In the genomic region with DNA sequence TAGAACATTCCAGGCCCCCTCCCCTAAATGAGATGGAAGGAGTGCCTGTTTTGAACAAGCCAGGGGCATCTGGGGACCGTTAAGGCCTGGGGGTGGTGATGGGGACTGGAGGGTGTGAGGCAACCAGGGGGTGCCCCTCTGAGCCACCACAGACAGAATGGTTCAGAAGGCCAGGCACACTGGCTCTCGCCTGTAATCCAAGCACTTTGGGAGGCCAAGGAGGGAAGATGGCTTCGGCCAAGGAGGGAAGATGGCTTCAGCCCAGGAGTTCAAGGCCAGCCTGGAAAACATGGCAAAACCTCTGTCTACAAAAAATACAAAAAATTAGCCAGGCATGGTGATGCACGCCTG, we compare ENCODE assay signal across 9 cellular contexts. TPM values are rescaled to one million over a fixed set of nuclear protein-coding genes. Genes with fewer than 3 reads are reported as not detected.
DNase-seq lines count a peak whose midpoint lies in the region; ATAC-seq and TF ChIP-seq lines count a peak whose summit lies in the region.
"Had no signal": no experiment of that assay in that cellular context is flagged by ENCODE, and none has a peak within 500 bp of the region (broad histone marks: within the 10 kb centered on the region; RNA-seq: fewer than 3 reads in every experiment).

No MANE protein-coding gene starts in this region.

- H3K4me1 ChIP-seq in HCT116 (ENCODE audit: control insufficient read depth in 1 of 2, insufficient read depth in 2 of 2, low read length in 2 of 2) (peaks cover 42 to 70% of the 10 kb centered on the region in 2 experiments), adipocyte (ENCODE audit: control insufficient read depth, insufficient read depth, low read length) (peaks cover 38% of the 10 kb centered on the region), stomach (peaks cover 36 to 69% (median 59%) of the 10 kb centered on the region in 4 donors)

- H2AFZ ChIP-seq in HCT116 (ENCODE audit: low read depth, low read length, poor library complexity, severe bottlenecking) = no peak overlapping the region

- peak overlapping the region; percentile 95 for H3K4me2 ChIP-seq in HCT116 (ENCODE audit: low read length)

- H3K36me3 ChIP-seq in HCT116 (ENCODE audit: control insufficient read depth in 1 of 2, insufficient read depth in 2 of 2, low read length in 2 of 2) = peaks cover 2 to 17% of the 10 kb centered on the region in 2 experiments; a peak in 1 of 4 replicates
- H3K36me3 ChIP-seq in adipocyte (ENCODE audit: control insufficient read depth, insufficient read depth, low read length, severe bottlenecking) = no peaks in the 10 kb centered on the region
- no peaks in the 10 kb centered on the region for H3K36me3 ChIP-seq in stomach
- H3K36me3 ChIP-seq: sigmoid colon had no signal

- no TSS peak for BruUV-seq in HCT116 (replicated peaks; lab: Mats Ljungman, UMichigan)

- H3K27ac ChIP-seq in HCT116 (ENCODE audit: low read depth, low read length) (peak overlapping the region; percentile 95), stomach (peak overlapping the region in 4 of 5 donors; percentile 60 to 84 (median 80))

- H3K79me2 ChIP-seq in HCT116 (ENCODE audit: insufficient read depth, low read length) = peaks cover 92% of the 10 kb centered on the region

- TF ChIP-seq RAD21 in HCT116 (IDR thresholded peaks at IDR 0.05; ENCODE audit: low read depth) = no peak

- H4K20me1 ChIP-seq in HCT116 (ENCODE audit: insufficient read depth) = no peaks in the 10 kb centered on the region; the same call in 1 of the 2 replicates

- peak overlapping the region; percentile 65 to 73 for H3K4me3 ChIP-seq in HCT116 (replicated peaks in 1 of 2; ENCODE audit: low read depth in 1 of 2, low read length in 2 of 2)
- peak overlapping the region; percentile 89 for H3K4me3 ChIP-seq in adipocyte (ENCODE audit: low read length)
- peak overlapping the region in 1 of 4 donors; percentile 65 for H3K4me3 ChIP-seq in stomach

- peaks cover 24% of the 10 kb centered on the region for H3K9me3 Mint-ChIP-seq in glutamatergic neuron (ENCODE audit: unreplicated experiment)
- no peaks in the 10 kb centered on the region for H3K9me3 Mint-ChIP-seq in T-helper 2 cell treated with Interferon-gamma antibody and Interleukin-4, amounts not matched to agents 5 μg/mL and 100 μg/mL, for 36 hours

- peaks cover 22% of the 10 kb centered on the region for H3K27me3 Mint-ChIP-seq in glutamatergic neuron (ENCODE audit: unreplicated experiment)
- H3K27me3 Mint-ChIP-seq in T-helper 2 cell treated with Interferon-gamma antibody and Interleukin-4, amounts not matched to agents 5 μg/mL and 100 μg/mL, for 36 hours (ENCODE audit: low read depth) = peaks cover 17% of the 10 kb centered on the region

- peak overlapping the region; percentile 73 for H3K27ac Mint-ChIP-seq in glutamatergic neuron (ENCODE audit: unreplicated experiment)
- no peak overlapping the region for H3K27ac Mint-ChIP-seq in T-helper 2 cell treated with Interferon-gamma antibody and Interleukin-4, amounts not matched to agents 5 μg/mL and 100 μg/mL, for 36 hours

- intact Hi-C loops in HCT116 (cut with micrococcal nuclease) = no loop called here
- intact Hi-C loops in stomach (cut with DNase I; ENCODE audit: low total_unique reads) = no loop called here

- RAD21 ChIA-PET in HCT116 (lab: Charles Lee; ENCODE audit: low non-redundant PET in 1 of 2, low total read pairs in 2 of 2, uncharacterized antibody in 2 of 2, unreplicated experiment in 2 of 2) = no interaction called here

- H3K27me3 ChIP-seq in HCT116 (ENCODE audit: insufficient read depth, low read length) = no peaks in the 10 kb centered on the region
- no peaks in the 10 kb centered on the region for H3K27me3 ChIP-seq in adipocyte (replicated peaks; ENCODE audit: control insufficient read depth, insufficient read depth, low read length)
- H3K27me3 ChIP-seq in stomach = peaks cover 4 to 72% (median 45%) of the 10 kb centered on the region in 3 donors

- peak overlapping the region; percentile 97 for H3K4me3 Mint-ChIP-seq in glutamatergic neuron (ENCODE audit: unreplicated experiment)
- no peak overlapping the region for H3K4me3 Mint-ChIP-seq in T-helper 2 cell treated with Interferon-gamma antibody and Interleukin-4, amounts not matched to agents 5 μg/mL and 100 μg/mL, for 36 hours

- CTCF ChIA-PET in HCT116 (lab: Charles Lee) = no interaction called here
- CTCF ChIA-PET in GM10248 (lab: Yijun Ruan, JAX) = interaction anchor here (1.2 to 1.8 kb wide), 2 partner anchors 37 to 101 kb away, joined by 3 to 4 read pairs; no protein-coding TSS in a partner anchor

- no peak for TF ChIP-seq EP300 in stomach (IDR thresholded peaks at IDR 0.05)

- TF ChIP-seq CTCF in HCT116 (IDR thresholded peaks at IDR 0.05 in 2 of 3, conservative IDR thresholded peaks at IDR 0.05 in 1 of 3; ENCODE audit: borderline replicate concordance in 1 of 3, insufficient read depth in 1 of 3, low read depth in 2 of 3, low read length in 2 of 3) (no peak), glutamatergic neuron (IDR thresholded peaks at IDR 0.05; ENCODE audit: partially characterized antibody, unreplicated experiment) (no peak), stomach (IDR thresholded peaks at IDR 0.05) (no peak), GM10248 (IDR thresholded peaks at IDR 0.05; ENCODE audit: control extremely low read depth, extremely low read depth, low read depth, missing control alignments) (no peak)

- H3K9ac ChIP-seq in HCT116 (ENCODE audit: low read length) = peak overlapping the region; percentile 77
- peak overlapping the region; percentile 80 for H3K9ac ChIP-seq in adipocyte (ENCODE audit: low read length)

- DNase-seq in HCT116 (ENCODE audit: low read depth, low spot score) (no peak), adipocyte (ENCODE audit: low read depth) (peak; percentile 23), glutamatergic neuron (no peak), stomach (no peak), GM10248 (ENCODE audit: extremely low spot score) (no peak), NCI-H1105 treated with DMSO at 0.1 percent for 48 hours (lab: John Stamatoyannopoulos, UW) (no peak)
- no peak for DNase-seq in T-helper 2 cell treated with Interferon-gamma antibody and Interleukin-4, amounts not matched to agents 5 μg/mL and 100 μg/mL, for 36 hours (ENCODE audit: low spot score)
- DNase-seq: activated effector memory CD4-positive, alpha-beta T cell treated with anti-CD3 and anti-CD28 coated beads, Interleukin-2, amount 50 U/mL, for 16 hours; sigmoid colon had no signal

- POLR2A ChIA-PET in HCT116 (lab: Charles Lee) (interaction anchor here (0.7 to 1.8 kb wide), 5 partner anchors 12 to 200 kb away, joined by 3 to 5 read pairs (median 4); no protein-coding TSS in a partner anchor), GM10248 (lab: Yijun Ruan, JAX) (interaction anchor here (0.9 to 1.3 kb wide), 3 partner anchors 13 to 73 kb away, joined by 3 to 4 read pairs (median 3); no protein-coding TSS in a partner anchor)

- H3K9me2 ChIP-seq in HCT116 (ENCODE audit: insufficient read depth) = no peaks in the 10 kb centered on the region

- ATAC-seq in HCT116 = no peak

- H3K9me3 ChIP-seq in HCT116 (ENCODE audit: control insufficient read depth in 1 of 2, insufficient read depth in 1 of 2, low read depth in 1 of 2, low read length in 2 of 2) (no peaks in the 10 kb centered on the region), adipocyte (ENCODE audit: control insufficient read depth, low read length) (no peaks in the 10 kb centered on the region), stomach (no peaks in the 10 kb centered on the region)
- H3K9me3 ChIP-seq: sigmoid colon had no signal

- H3K36me3 Mint-ChIP-seq in glutamatergic neuron (ENCODE audit: unreplicated experiment) = peaks cover 6% of the 10 kb centered on the region
- H3K36me3 Mint-ChIP-seq in T-helper 2 cell treated with Interferon-gamma antibody and Interleukin-4, amounts not matched to agents 5 μg/mL and 100 μg/mL, for 36 hours (ENCODE audit: low read depth) = peaks cover 3% of the 10 kb centered on the region

- 74 to 83% (median 82%) methylated on average over 4 of the region's 4 CpGs for WGBS in stomach, 5 donors

- H3K4me1 Mint-ChIP-seq in glutamatergic neuron (ENCODE audit: low read depth, unreplicated experiment) = peaks cover 21% of the 10 kb centered on the region
- H3K4me1 Mint-ChIP-seq in T-helper 2 cell treated with Interferon-gamma antibody and Interleukin-4, amounts not matched to agents 5 μg/mL and 100 μg/mL, for 36 hours (ENCODE audit: low read depth) = peaks cover 21% of the 10 kb centered on the region

- TF ChIP-seq POLR2A in HCT116 (IDR thresholded peaks at IDR 0.05; ENCODE audit: borderline replicate concordance, extremely low read depth, insufficient read depth, insufficient read length) (no peak), stomach (IDR thresholded peaks at IDR 0.05) (no peak)

TF ChIP-seq in HCT116, 20 proteins besides CTCF, POLR2A, EP300 and RAD21:
- TF ChIP-seq, protein P1, sequence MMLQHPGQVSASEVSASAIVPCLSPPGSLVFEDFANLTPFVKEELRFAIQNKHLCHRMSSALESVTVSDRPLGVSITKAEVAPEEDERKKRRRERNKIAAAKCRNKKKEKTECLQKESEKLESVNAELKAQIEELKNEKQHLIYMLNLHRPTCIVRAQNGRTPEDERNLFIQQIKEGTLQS (IDR thresholded peaks at IDR 0.05) = no peak
- TF ChIP-seq EZH2 (IDR thresholded peaks at IDR 0.05) = no peak
- TF ChIP-seq SIN3A (IDR thresholded peaks at IDR 0.05; ENCODE audit: low read depth) = no peak
- TF ChIP-seq EZH2phosphoT487 (IDR thresholded peaks at IDR 0.05; ENCODE audit: borderline replicate concordance) = no peak
- TF ChIP-seq YY1 (IDR thresholded peaks at IDR 0.05; ENCODE audit: extremely low read depth, insufficient replicate concordance, low read depth, low read length) = no peak
- no peak for TF ChIP-seq SP1 (IDR thresholded peaks at IDR 0.05; ENCODE audit: low read depth)
- no peak for TF ChIP-seq ELF1 (IDR thresholded peaks at IDR 0.05; ENCODE audit: borderline replicate concordance, low read depth)
- TF ChIP-seq SRF (IDR thresholded peaks at IDR 0.05; ENCODE audit: low read depth) = no peak
- TF ChIP-seq EGR1 (IDR thresholded peaks at IDR 0.05; ENCODE audit: low read depth) = no peak
- TF ChIP-seq CEBPB (IDR thresholded peaks at IDR 0.05; ENCODE audit: low read depth) = no peak
- no peak for TF ChIP-seq ZNF274 (IDR thresholded peaks at IDR 0.05; ENCODE audit: low read depth, low read length)
- no peak for TF ChIP-seq FOSL1 (IDR thresholded peaks at IDR 0.05; ENCODE audit: low read depth)
- no peak for TF ChIP-seq ZFX (IDR thresholded peaks at IDR 0.05)
TF ChIP-seq in HCT116: peak in this region for 0.

RNA-seq across cellular contexts. Expression of a gene that starts 4.3 kb away (rescaled TPM):
- total RNA-seq in HCT116 (2021; ENCODE audit: unreplicated experiment) = 302 TPM
- polyA plus RNA-seq in HCT116 (2012) = 185 and 190 TPM in 2 replicates
- total RNA-seq in glutamatergic neuron (ENCODE audit: unreplicated experiment) = 749 TPM
- total RNA-seq in stomach = 10 to 100 TPM; 10.5 to 31.6 (median 20.4) TPM
- polyA plus RNA-seq in stomach = 10 to 100 TPM; 16.2 to 31.4 (median 29.0) TPM
